8 cellular contexts compared by ENCODE assay signal in genomic region chr4:158810487-158811215, GRCh38. TPM values are rescaled to one million over a fixed set of nuclear protein-coding genes. Genes with fewer than 3 reads are reported as not detected.
DNase-seq lines count a peak whose midpoint lies in the region; ATAC-seq and TF ChIP-seq lines count a peak whose summit lies in the region.

No MANE protein-coding gene starts in this region.

- no peaks in the 10 kb centered on the region for H3K36me3 Mint-ChIP-seq in CD4-positive, CD25-positive, alpha-beta regulatory T cell
- no peaks in the 10 kb centered on the region for H3K36me3 Mint-ChIP-seq in stimulated activated effector memory CD8-positive, alpha-beta T cell treated with anti-CD3 and anti-CD28 coated beads, Interleukin-12 subunit alpha, Interleukin-12 subunit beta, amount 100 ng/mL, for 72 hours

- no peak for TF ChIP-seq CTCF in adrenal gland (IDR thresholded peaks at IDR 0.05)

- H3K27ac ChIP-seq in CD4-positive, CD25-positive, alpha-beta regulatory T cell (ENCODE audit: insufficient read depth, low read length, poor library complexity, severe bottlenecking): no peak overlapping the region
- H3K27ac ChIP-seq in adrenal gland: peak overlapping the region in 4 of 5 donors; percentile 1 to 87 (median 60)

- TF ChIP-seq POLR2A in adrenal gland (IDR thresholded peaks at IDR 0.05): no peak

- no peaks in the 10 kb centered on the region for H3K36me3 ChIP-seq in CD4-positive, CD25-positive, alpha-beta regulatory T cell (ENCODE audit: control insufficient read depth, insufficient read depth, low read length)
- H3K36me3 ChIP-seq in adrenal gland (replicated peaks in 1 of 2): no peaks in the 10 kb centered on the region

- no peaks in the 10 kb centered on the region for H3K9me3 Mint-ChIP-seq in CD4-positive, CD25-positive, alpha-beta regulatory T cell
- H3K9me3 Mint-ChIP-seq in stimulated activated effector memory CD8-positive, alpha-beta T cell treated with anti-CD3 and anti-CD28 coated beads, Interleukin-12 subunit alpha, Interleukin-12 subunit beta, amount 100 ng/mL, for 72 hours: no peaks in the 10 kb centered on the region

- H3K27me3 Mint-ChIP-seq in CD4-positive, CD25-positive, alpha-beta regulatory T cell: no peaks in the 10 kb centered on the region

- H3K27me3 ChIP-seq in CD4-positive, CD25-positive, alpha-beta regulatory T cell (ENCODE audit: control insufficient read depth, insufficient read depth, low read length): no peaks in the 10 kb centered on the region
- H3K27me3 ChIP-seq in adrenal gland: no peaks in the 10 kb centered on the region

- no peaks in the 10 kb centered on the region for H3K4me1 ChIP-seq in CD4-positive, CD25-positive, alpha-beta regulatory T cell (ENCODE audit: control insufficient read depth, insufficient read depth, low read length, poor library complexity, severe bottlenecking)
- peaks cover 15 to 71% of the 10 kb centered on the region in 2 donors for H3K4me1 ChIP-seq in adrenal gland (replicated peaks in 1 of 2)

- H3K9me3 ChIP-seq in CD4-positive, CD25-positive, alpha-beta regulatory T cell (ENCODE audit: control insufficient read depth in 2 of 2, low read length in 2 of 2): no peaks in the 10 kb centered on the region
- H3K9me3 ChIP-seq in adrenal gland (replicated peaks in 1 of 3): no peaks in the 10 kb centered on the region

- no peak for ATAC-seq in CD4-positive, CD25-positive, alpha-beta regulatory T cell (ENCODE audit: low read depth in 2 of 2)
- ATAC-seq in HG02973 (IDR thresholded peaks at IDR 0.05; ENCODE audit: unreplicated experiment) (peak; percentile 24), GM19463 (IDR thresholded peaks at IDR 0.05; ENCODE audit: unreplicated experiment) (no peak), HG02571 (IDR thresholded peaks at IDR 0.05; ENCODE audit: unreplicated experiment) (no peak)
- ATAC-seq in stimulated activated effector memory CD8-positive, alpha-beta T cell treated with anti-CD3 and anti-CD28 coated beads, Interleukin-12 subunit alpha, Interleukin-12 subunit beta, amount 100 ng/mL, for 72 hours: peak; percentile 83

- peak overlapping the region in 2 of 3 donors; percentile 27 to 56 for H3K27ac Mint-ChIP-seq in CD4-positive, CD25-positive, alpha-beta regulatory T cell
- peak overlapping the region; percentile 67 for H3K27ac Mint-ChIP-seq in stimulated activated effector memory CD8-positive, alpha-beta T cell treated with anti-CD3 and anti-CD28 coated beads, Interleukin-12 subunit alpha, Interleukin-12 subunit beta, amount 100 ng/mL, for 72 hours

- DNase-seq in CD4-positive, CD25-positive, alpha-beta regulatory T cell: no peak
- DNase-seq in adrenal gland: peak; percentile 38 to 86 (median 77)
- DNase-seq in iris pigment epithelial cell (ENCODE audit: low read depth): peak; percentile 96
- peak in 1 of 2 donors; percentile 59 for DNase-seq in stimulated activated effector memory CD8-positive, alpha-beta T cell treated with anti-CD3 and anti-CD28 coated beads, Interleukin-12 subunit alpha, Interleukin-12 subunit beta, amount 100 ng/mL, for 72 hours (ENCODE audit: low spot score in 2 of 2)
- no peak for DNase-seq in UCSD-AML1 (lab: John Stamatoyannopoulos, UW; ENCODE audit: unreplicated experiment)

- H3K4me3 ChIP-seq in CD4-positive, CD25-positive, alpha-beta regulatory T cell (ENCODE audit: low read depth, low read length): peak overlapping the region; percentile 2
- H3K4me3 ChIP-seq in adrenal gland: peak overlapping the region in 1 of 4 donors; percentile 0

- 20 to 70% (median 27%) methylated on average over 3 of the region's 3 CpGs for WGBS in adrenal gland, 4 donors

- H3K4me3 Mint-ChIP-seq in CD4-positive, CD25-positive, alpha-beta regulatory T cell: peak overlapping the region in 3 of 4 donors; percentile 16 to 28 (median 18)
- peak overlapping the region; percentile 49 for H3K4me3 Mint-ChIP-seq in stimulated activated effector memory CD8-positive, alpha-beta T cell treated with anti-CD3 and anti-CD28 coated beads, Interleukin-12 subunit alpha, Interleukin-12 subunit beta, amount 100 ng/mL, for 72 hours

- intact Hi-C loops in adrenal gland (cut with DNase I): loop anchor here in 1 of 2 donors (5.0 kb wide), 1 partner anchor 33 kb away; no protein-coding TSS in a partner anchor

- peaks cover 13 to 29% (median 24%) of the 10 kb centered on the region in 4 donors for H3K4me1 Mint-ChIP-seq in CD4-positive, CD25-positive, alpha-beta regulatory T cell
- H3K4me1 Mint-ChIP-seq in stimulated activated effector memory CD8-positive, alpha-beta T cell treated with anti-CD3 and anti-CD28 coated beads, Interleukin-12 subunit alpha, Interleukin-12 subunit beta, amount 100 ng/mL, for 72 hours: peaks cover 57% of the 10 kb centered on the region

RNA-seq across cellular contexts. Expression of gene FNIP2, which starts 41.8 kb away (rescaled TPM):
- total RNA-seq in CD4-positive, CD25-positive, alpha-beta regulatory T cell: 8.9 TPM
- 1 to 10 TPM; 1.5 to 3.9 (median 2.1) TPM for polyA plus RNA-seq in CD4-positive, CD25-positive, alpha-beta regulatory T cell
- total RNA-seq in adrenal gland: 10 to 100 TPM; 20.3 to 39.4 (median 32.5) TPM
- 10 to 100 TPM in 2 of 3 donors, 1 to 10 TPM in 1; 3.5 to 13.1 (median 12.4) TPM for polyA plus RNA-seq in adrenal gland

Comparison
In these comparisons a context has a peak if more than half of its experiments do, and no peak if none do; other contexts are left out.
1. ATAC-seq: peak in HG02973 (single experiment) and stimulated activated effector memory CD8-positive, alpha-beta T cell treated with anti-CD3 and anti-CD28 coated beads, Interleukin-12 subunit alpha, Interleukin-12 subunit beta, amount 100 ng/mL, for 72 hours (single experiment); none in CD4-positive, CD25-positive, alpha-beta regulatory T cell (0 of 2), GM19463 (single experiment) and HG02571 (single experiment).
2. DNase-seq: peak in adrenal gland (7 of 7) and iris pigment epithelial cell (single experiment); none in CD4-positive, CD25-positive, alpha-beta regulatory T cell (0 of 3) and UCSD-AML1 (single experiment).